Comparison of ENCODE assay signal across 28 cellular contexts in genomic region chr9:109478665-109479380, GRCh38. TPM values are rescaled to one million over a fixed set of nuclear protein-coding genes. Genes with fewer than 3 reads are reported as not detected.
A peak's percentile ranks its signal among the peaks of the same experiment; 100 is the strongest.
DNase-seq lines count a peak whose midpoint lies in the region; ATAC-seq and TF ChIP-seq lines count a peak whose summit lies in the region.
"Had no signal": no experiment of that assay in that cellular context is flagged by ENCODE, and none has a peak within 500 bp of the region (broad histone marks: within the 10 kb centered on the region; RNA-seq: fewer than 3 reads in every experiment).

No MANE protein-coding gene starts in this region.

- H3K4me1 ChIP-seq in HCT116 (ENCODE audit: control insufficient read depth in 1 of 2, insufficient read depth in 2 of 2, low read length in 2 of 2): peaks cover 32 to 39% of the 10 kb centered on the region in 2 experiments
- peaks cover 36% of the 10 kb centered on the region for H3K4me1 ChIP-seq in adipocyte (ENCODE audit: control insufficient read depth, insufficient read depth, low read length)
- H3K4me1 ChIP-seq in lower lobe of right lung: peaks cover 23% of the 10 kb centered on the region
- peaks cover 0 to 70% (median 38%) of the 10 kb centered on the region in 4 donors for H3K4me1 ChIP-seq in tibial artery
- no peaks in the 10 kb centered on the region for H3K4me1 ChIP-seq in testis

- ATAC-seq in HCT116 (no peak), lower lobe of right lung (no peak)
- ATAC-seq: heart left ventricle; natural killer cell treated with Interleukin-12 subunit alpha and Interleukin-12 subunit beta and Interleukin-15 and Interleukin-18, amount 100 ng/mL, for 72 hours; Panc1 had no signal

- H3K4me3 ChIP-seq in HCT116 (replicated peaks in 1 of 2; ENCODE audit: low read depth in 1 of 2, low read length in 2 of 2): no peak overlapping the region
- H3K4me3 ChIP-seq in adipocyte (ENCODE audit: low read length): no peak overlapping the region
- H3K4me3 ChIP-seq in lower lobe of right lung: no peak overlapping the region
- no peak overlapping the region for H3K4me3 ChIP-seq in tibial artery
- no peak overlapping the region for H3K4me3 ChIP-seq in testis
- H3K4me3 ChIP-seq: heart left ventricle, mucosa of descending colon, SJCRH30, skin epidermis had no signal

- H3K36me3 ChIP-seq in HCT116 (ENCODE audit: control insufficient read depth in 1 of 2, insufficient read depth in 2 of 2, low read length in 2 of 2) (0 out of 4 replicates have a peak, but pooled peaks cover 0 to 3% of the 10 kb centered on the region in 2 experiments), adipocyte (ENCODE audit: control insufficient read depth, insufficient read depth, low read length, severe bottlenecking) (no peaks in the 10 kb centered on the region), lower lobe of right lung (no peaks in the 10 kb centered on the region), tibial artery (peaks cover 0 to 5% (median 0%) of the 10 kb centered on the region in 3 donors), testis (ENCODE audit: low read depth, missing control alignments) (no peaks in the 10 kb centered on the region)
- H3K36me3 ChIP-seq: heart left ventricle, SJCRH30 had no signal

- H3K27me3 ChIP-seq in HCT116 (ENCODE audit: insufficient read depth, low read length) (no peaks in the 10 kb centered on the region), adipocyte (replicated peaks; ENCODE audit: control insufficient read depth, insufficient read depth, low read length) (peaks cover 17% of the 10 kb centered on the region), lower lobe of right lung (ENCODE audit: low read depth) (no peaks in the 10 kb centered on the region), tibial artery (no peaks in the 10 kb centered on the region), testis (no peaks in the 10 kb centered on the region)

- no peak overlapping the region for H2AFZ ChIP-seq in HCT116 (ENCODE audit: low read depth, low read length, poor library complexity, severe bottlenecking)

- POLR2A ChIA-PET in HCT116 (lab: Charles Lee): no interaction called here

- RAD21 ChIA-PET in HCT116 (lab: Charles Lee; ENCODE audit: low non-redundant PET in 1 of 2, low total read pairs in 2 of 2, uncharacterized antibody in 2 of 2, unreplicated experiment in 2 of 2): no interaction called here

- peaks cover 53% of the 10 kb centered on the region for H3K79me2 ChIP-seq in HCT116 (ENCODE audit: insufficient read depth, low read length)

- TF ChIP-seq RAD21 in HCT116 (IDR thresholded peaks at IDR 0.05; ENCODE audit: low read depth): no peak

- H3K9ac ChIP-seq in HCT116 (ENCODE audit: low read length) (no peak overlapping the region), adipocyte (ENCODE audit: low read length) (peak overlapping the region; percentile 27)

- peak overlapping the region; percentile 78 for H3K27ac ChIP-seq in HCT116 (ENCODE audit: low read depth, low read length)
- H3K27ac ChIP-seq in lower lobe of right lung: peak overlapping the region; percentile 78
- peak overlapping the region; percentile 40 to 76 for H3K27ac ChIP-seq in tibial artery
- no peak overlapping the region for H3K27ac ChIP-seq in testis
- H3K27ac ChIP-seq: SJCRH30 had no signal

- DNase-seq in HCT116 (ENCODE audit: low read depth, low spot score): no peak
- DNase-seq in adipocyte (ENCODE audit: low read depth): no peak
- DNase-seq in lower lobe of right lung: no peak
- no peak for DNase-seq in tibial artery
- no peak for DNase-seq in testis
- no peak for DNase-seq in head of caudate nucleus
- no peak for DNase-seq in RPMI8226
- DNase-seq: activated CD4-positive, alpha-beta T cell treated with anti-CD3 and anti-CD28 coated beads for 48 hours; activated CD8-positive, alpha-beta memory T cell treated with anti-CD3 and anti-CD28 coated beads for 24 hours; activated effector memory CD4-positive, alpha-beta T cell treated with Interleukin-2 at 50 U/mL for 16 hours; activated T-cell treated with anti-CD3 and anti-CD28 coated beads for 4 hours; aorta; DND-41; GF-D8; HCEC 1CT; heart left ventricle; mucosa of descending colon; NCI-H1436 treated with DMSO at 0.1 percent for 48 hours; NCI-H2081 treated with DMSO at 0.1 percent for 48 hours; NCI-H345; NCI-H69; SJCRH30; stimulated activated naive CD4-positive, alpha-beta T cell treated with Interleukin-2 at 50 U/mL for 16 hours; SW 1271 had no signal

- H3K9me2 ChIP-seq in HCT116 (ENCODE audit: insufficient read depth): no peaks in the 10 kb centered on the region

- intact Hi-C loops in HCT116 (cut with micrococcal nuclease) (no loop called here), lower lobe of right lung (cut with DNase I) (no loop called here), tibial artery (cut with DNase I; ENCODE audit: low total_unique reads) (no loop called here), testis (cut with DNase I; ENCODE audit: low total_unique reads) (no loop called here), head of caudate nucleus (cut with DNase I) (no loop called here)

- H4K20me1 ChIP-seq in HCT116 (ENCODE audit: insufficient read depth): no peaks in the 10 kb centered on the region

- TF ChIP-seq POLR2A in HCT116 (IDR thresholded peaks at IDR 0.05; ENCODE audit: borderline replicate concordance, extremely low read depth, insufficient read depth, insufficient read length): no peak
- TF ChIP-seq POLR2A in testis (IDR thresholded peaks at IDR 0.05): no peak

- no TSS peak for BruUV-seq in HCT116 (replicated peaks; lab: Mats Ljungman, UMichigan)

- H3K4me2 ChIP-seq in HCT116 (ENCODE audit: low read length): peak overlapping the region; percentile 74

- WGBS in testis, 2 donors: 83 to 85% methylated on average over 10 of the region's 10 CpGs

- H3K9me3 ChIP-seq in HCT116 (ENCODE audit: control insufficient read depth in 1 of 2, insufficient read depth in 1 of 2, low read depth in 1 of 2, low read length in 2 of 2) (no peaks in the 10 kb centered on the region), adipocyte (ENCODE audit: control insufficient read depth, low read length) (no peaks in the 10 kb centered on the region), lower lobe of right lung (no peaks in the 10 kb centered on the region), tibial artery (no peaks in the 10 kb centered on the region), testis (no peaks in the 10 kb centered on the region)
- H3K9me3 ChIP-seq: heart left ventricle, mucosa of descending colon, SJCRH30 had no signal

- TF ChIP-seq CTCF in HCT116 (IDR thresholded peaks at IDR 0.05 in 2 of 3, conservative IDR thresholded peaks at IDR 0.05 in 1 of 3; ENCODE audit: borderline replicate concordance in 1 of 3, insufficient read depth in 1 of 3, low read depth in 2 of 3, low read length in 2 of 3) (no peak), lower lobe of right lung (IDR thresholded peaks at IDR 0.05) (no peak), tibial artery (IDR thresholded peaks at IDR 0.05) (no peak), testis (IDR thresholded peaks at IDR 0.05) (no peak)

- CTCF ChIA-PET in HCT116 (lab: Charles Lee): interaction anchor here (0.8 to 1.7 kb wide), 2 partner anchors 9 kb away, joined by 4 to 9 read pairs; no protein-coding TSS in a partner anchor

TF ChIP-seq in HCT116, 20 proteins besides CTCF, POLR2A, EP300 and RAD21:
- TF ChIP-seq ATF3 (IDR thresholded peaks at IDR 0.05) (no peak), ZFX (IDR thresholded peaks at IDR 0.05) (no peak), TCF7L2 (IDR thresholded peaks at IDR 0.05; ENCODE audit: borderline replicate concordance, extremely low read depth, insufficient read depth, insufficient read length) (no peak), SRF (IDR thresholded peaks at IDR 0.05; ENCODE audit: low read depth) (no peak), JUND (IDR thresholded peaks at IDR 0.05) (no peak), POLR2AphosphoS5 (IDR thresholded peaks at IDR 0.05; ENCODE audit: low read depth, low read length) (no peak), FOSL1 (IDR thresholded peaks at IDR 0.05; ENCODE audit: low read depth) (no peak), ZBTB33 (IDR thresholded peaks at IDR 0.05; ENCODE audit: extremely low read depth, insufficient replicate concordance, low read length) (no peak)

RNA-seq across cellular contexts. Expression of gene PTPN3, which starts 19.3 kb away (rescaled TPM):
- total RNA-seq in HCT116 (2021; ENCODE audit: unreplicated experiment) (20.8 TPM), lower lobe of right lung (13.4 TPM), testis (1 to 10 TPM; 7.0 to 8.1 TPM)
- 12.1 and 15.1 TPM in 2 replicates for polyA plus RNA-seq in HCT116 (2012)
- 6.6 TPM for polyA plus RNA-seq in testis (ENCODE audit: insufficient read depth, low read depth, low replicate concordance)
- polyA plus RNA-seq: CD14-positive monocyte had no signal

Comparison
In these comparisons a context has a peak if more than half of its experiments do, and no peak if none do; other contexts are left out.
1. H3K27ac ChIP-seq: peak in HCT116 (single experiment), lower lobe of right lung (single experiment) and tibial artery (2 of 2); none in testis (0 of 2).